In genomic region chr4:173862754-173863153, GRCh38 we compare ENCODE assay signal across 33 cellular contexts.
DNase-seq lines count a peak whose midpoint lies in the region; ATAC-seq, FAIRE-seq and TF ChIP-seq lines count a peak whose summit lies in the region.
"Had no signal": no experiment of that assay in that cellular context is flagged by ENCODE, and none has a peak within 500 bp of the region (broad histone marks: within the 10 kb centered on the region; RNA-seq: fewer than 3 reads in every experiment).

No MANE protein-coding gene starts in this region.

- H3K27me3 ChIP-seq in HepG2 (ENCODE audit: control insufficient read depth in 1 of 2, insufficient read depth in 2 of 2, low read length in 2 of 2) (no peaks in the 10 kb centered on the region), right lobe of liver (no peaks in the 10 kb centered on the region), IMR-90 (ENCODE audit: control insufficient read depth, insufficient read depth, low read length) (no peaks in the 10 kb centered on the region), K562 (ENCODE audit: control insufficient read depth in 2 of 2, insufficient read depth in 2 of 2, low read length in 2 of 2) (no peaks in the 10 kb centered on the region)
- H3K27me3 ChIP-seq: BE2C; BLaER1; BLaER1 treated with 17β-estradiol and CSF1 and Interleukin-3, amounts not matched to agents 10 nM and 100 nM had no signal

- H3K9me1 ChIP-seq in IMR-90 (ENCODE audit: insufficient read depth, low read length) (no peaks in the 10 kb centered on the region), K562 (ENCODE audit: control insufficient read depth, insufficient read depth, low read length) (no peaks in the 10 kb centered on the region)

- intact Hi-C loops in HepG2 (cut with micrococcal nuclease; ENCODE audit: unreplicated experiment), result no loop called here
- intact Hi-C loops in right lobe of liver (cut with DNase I), result no loop called here
- intact Hi-C loops in IMR-90 (cut with micrococcal nuclease), result no loop called here
- intact Hi-C loops in K562 (cut with micrococcal nuclease), result no loop called here

- no peak overlapping the region for H2BK15ac ChIP-seq in IMR-90 (ENCODE audit: low read depth, low read length)

- TF ChIP-seq EP300 in HepG2 (IDR thresholded peaks at IDR 0.05; ENCODE audit: low read depth in 2 of 2, low read length in 2 of 2) (no peak), HepG2 (CRISPR knock-in tag; IDR thresholded peaks at IDR 0.05; ENCODE audit: borderline replicate concordance) (no peak), K562 (IDR thresholded peaks at IDR 0.05; ENCODE audit: low read length) (no peak)

- H3K4ac ChIP-seq in IMR-90 (ENCODE audit: low read depth, low read length), result no peak overlapping the region

- ATAC-seq in HepG2, result no peak
- no peak for ATAC-seq in right lobe of liver
- ATAC-seq in IMR-90 (ENCODE audit: low read depth), result no peak
- no peak for ATAC-seq in K562
- ATAC-seq: A549; CD8-positive, alpha-beta T cell had no signal

- no peak overlapping the region for H2AK5ac ChIP-seq in IMR-90 (ENCODE audit: low read depth, low read length)

- no peak overlapping the region for H2BK20ac ChIP-seq in IMR-90 (ENCODE audit: low read depth, low read length)

- TF ChIP-seq CTCF in HepG2 (CRISPR knock-in tag; IDR thresholded peaks at IDR 0.05), result no peak
- TF ChIP-seq CTCF in right lobe of liver (IDR thresholded peaks at IDR 0.05), result no peak
- no peak for TF ChIP-seq CTCF in IMR-90 (conservative IDR thresholded peaks at IDR 0.05; ENCODE audit: low read depth, low read length)
- TF ChIP-seq CTCF in K562 (IDR thresholded peaks at IDR 0.05 in 2 of 3, conservative IDR thresholded peaks at IDR 0.05 in 1 of 3; ENCODE audit: insufficient read depth in 2 of 3, low read depth in 1 of 3, low read length in 3 of 3), result no peak

- POLR2A ChIA-PET in HepG2 (lab: Yijun Ruan, JAX), result no interaction called here
- POLR2A ChIA-PET in IMR-90 (lab: Charles Lee; ENCODE audit: unreplicated experiment), result no interaction called here
- POLR2A ChIA-PET in K562 (lab: Yijun Ruan, JAX), result no interaction called here

- H4K20me1 ChIP-seq in HepG2 (ENCODE audit: insufficient read depth, low read length) (no peaks in the 10 kb centered on the region), IMR-90 (ENCODE audit: insufficient read depth, low read length) (no peaks in the 10 kb centered on the region), K562 (replicated peaks; ENCODE audit: control insufficient read depth, insufficient read depth, low read length) (no peaks in the 10 kb centered on the region)
- H4K20me1 ChIP-seq: BLaER1; BLaER1 treated with 17β-estradiol and CSF1 and Interleukin-3, amounts not matched to agents 10 nM and 100 nM had no signal

- no peak overlapping the region for H2BK120ac ChIP-seq in IMR-90 (ENCODE audit: low read depth, low read length)

- FAIRE-seq in HepG2 (lab: Jason Lieb, UNC) (no peak), K562 (lab: Jason Lieb, UNC) (no peak)
- FAIRE-seq: A204.1, A549, D721Med had no signal

- in situ Hi-C loops in HepG2 (cut with HindIII; ENCODE audit: extremely low pct_ligation_motif_present, low pct_unique_long_range_greater_than_20kb), result no loop called here
- in situ Hi-C loops in IMR-90 (cut with MboI; ENCODE audit: low sequenced_read_pairs), result no loop called here
- in situ Hi-C loops in K562 (cut with MboI), result no loop called here

- H3K36me3 ChIP-seq in HepG2 (replicated peaks in 1 of 2; ENCODE audit: control insufficient read depth in 1 of 2, insufficient read depth in 2 of 2, low read length in 2 of 2) (no peaks in the 10 kb centered on the region), right lobe of liver (no peaks in the 10 kb centered on the region), IMR-90 (ENCODE audit: control insufficient read depth, insufficient read depth, low read length) (no peaks in the 10 kb centered on the region), K562 (ENCODE audit: control insufficient read depth, insufficient read depth, low read length) (no peaks in the 10 kb centered on the region)
- H3K36me3 ChIP-seq: BLaER1; BLaER1 treated with 17β-estradiol and CSF1 and Interleukin-3, amounts not matched to agents 10 nM and 100 nM had no signal

- no peak overlapping the region for H3K23ac ChIP-seq in IMR-90 (ENCODE audit: low read depth, low read length)

- no peak overlapping the region for H3K56ac ChIP-seq in IMR-90 (ENCODE audit: extremely low read depth, insufficient read depth, low read length)

- H2AFZ ChIP-seq in HepG2 (ENCODE audit: low read length) (no peak overlapping the region), IMR-90 (replicated peaks; ENCODE audit: low read length, poor library complexity) (no peak overlapping the region), K562 (ENCODE audit: low read depth, low read length) (no peak overlapping the region)

- H4K5ac ChIP-seq in IMR-90 (ENCODE audit: low read depth, low read length), result no peak overlapping the region

- no peak overlapping the region for H3K9ac ChIP-seq in HepG2 (ENCODE audit: insufficient read depth, low read depth, low read length)
- H3K9ac ChIP-seq in IMR-90 (ENCODE audit: low read depth, low read length), result no peak overlapping the region
- no peak overlapping the region for H3K9ac ChIP-seq in K562 (ENCODE audit: insufficient read depth in 1 of 2, low read depth in 2 of 2, low read length in 2 of 2)
- H3K9ac ChIP-seq: BLaER1; BLaER1 treated with 17β-estradiol and CSF1 and Interleukin-3, amounts not matched to agents 10 nM and 100 nM had no signal

- TF ChIP-seq RAD21 in HepG2 (CRISPR knock-in tag; IDR thresholded peaks at IDR 0.05) (no peak), IMR-90 (IDR thresholded peaks at IDR 0.05; ENCODE audit: low read length) (no peak), K562 (CRISPR knock-in tag; conservative IDR thresholded peaks at IDR 0.05 in 1 of 2, IDR thresholded peaks at IDR 0.05 in 1 of 2) (no peak)

- no peaks in the 10 kb centered on the region for H3K79me1 ChIP-seq in IMR-90 (ENCODE audit: low read depth in 1 of 2, low read length in 2 of 2)

- TF ChIP-seq POLR2A in HepG2 (IDR thresholded peaks at IDR 0.05; ENCODE audit: insufficient read depth in 1 of 2, low read depth in 2 of 2, low read length in 2 of 2), result no peak
- no peak for TF ChIP-seq POLR2A in right lobe of liver (IDR thresholded peaks at IDR 0.05)
- no peak for TF ChIP-seq POLR2A in IMR-90 (IDR thresholded peaks at IDR 0.05; ENCODE audit: low read depth, low read length)
- TF ChIP-seq POLR2A in K562 (conservative IDR thresholded peaks at IDR 0.05), result no peak

- H3K9me3 ChIP-seq in HepG2 (ENCODE audit: low read length), result no peaks in the 10 kb centered on the region
- H3K9me3 ChIP-seq in right lobe of liver, result no peaks in the 10 kb centered on the region
- H3K9me3 ChIP-seq in IMR-90 (ENCODE audit: control insufficient read depth, insufficient read depth, low read length), result no peaks in the 10 kb centered on the region; the same call in 1 of the 2 replicates
- no peaks in the 10 kb centered on the region for H3K9me3 ChIP-seq in K562 (replicated peaks; ENCODE audit: control insufficient read depth, insufficient read depth, low read depth, low read length)
- H3K9me3 ChIP-seq: A549, BLaER1, Caco-2 had no signal

- 14% methylated on average over 3 of the region's 3 CpGs for WGBS in HepG2 (ENCODE audit: low lambda C conversion rate)
- WGBS in right lobe of liver (ENCODE audit: insufficient coverage, low coverage, low lambda C conversion rate, missing lambda C conversion rate), result 49% methylated on average over 3 of the region's 3 CpGs
- WGBS in IMR-90 (ENCODE audit: extremely low coverage in 2 of 2, insufficient read length in 1 of 2), 2 experiments, result no CpG with 5 or more reads among the region's 3 CpGs
- WGBS in K562 (ENCODE audit: insufficient coverage, low coverage, missing lambda C conversion rate), result 12% methylated on average over 3 of the region's 3 CpGs

- H3K4me1 ChIP-seq in HepG2 (ENCODE audit: insufficient read depth, low read length) (no peaks in the 10 kb centered on the region), right lobe of liver (no peaks in the 10 kb centered on the region), IMR-90 (ENCODE audit: control insufficient read depth, insufficient read depth, low read length) (no peaks in the 10 kb centered on the region), K562 (replicated peaks in 1 of 2; ENCODE audit: control insufficient read depth in 2 of 2, insufficient read depth in 2 of 2, low read length in 2 of 2) (no peaks in the 10 kb centered on the region)
- H3K4me1 ChIP-seq: A549, BE2C, Caco-2 had no signal

- no peak overlapping the region for H2BK5ac ChIP-seq in IMR-90 (ENCODE audit: low read depth, low read length, poor library complexity, severe bottlenecking)

- H3K27ac ChIP-seq in HepG2 (ENCODE audit: extremely low read length, insufficient read depth, low read length) (no peak overlapping the region), right lobe of liver (no peak overlapping the region), IMR-90 (ENCODE audit: insufficient read depth, low read length) (no peak overlapping the region), K562 (ENCODE audit: extremely low read depth, low read depth, low read length) (no peak overlapping the region)
- H3K27ac ChIP-seq: 22Rv1; A549; BLaER1; BLaER1 treated with 17β-estradiol and CSF1 and Interleukin-3, amounts not matched to agents 10 nM and 100 nM; C4-2B had no signal

- H4K8ac ChIP-seq in IMR-90 (ENCODE audit: low read depth in 2 of 2, low read length in 2 of 2), result no peak overlapping the region

- dilution Hi-C loops in IMR-90 (cut with HindIII; ENCODE audit: low sequenced_read_pairs, unreplicated experiment), result no loop called here

- H3K79me2 ChIP-seq in HepG2 (ENCODE audit: insufficient read depth, low read length), result no peaks in the 10 kb centered on the region
- no peaks in the 10 kb centered on the region for H3K79me2 ChIP-seq in K562 (ENCODE audit: control insufficient read depth, insufficient read depth, low read length)

- DNase-seq in HepG2 (ENCODE audit: low spot score) (no peak), right lobe of liver (no peak), IMR-90 (no peak), K562 (ENCODE audit: extremely low read depth in 1 of 4, low spot score in 3 of 4) (no peak), RPMI8226 (no peak)
- no peak for DNase-seq in activated CD4-positive, alpha-beta T cell treated with anti-CD3 and anti-CD28 coated beads, Interleukin-2, amount 50 U/mL, for 1 hour
- DNase-seq: 8988T; ACHN; AML-193; BE2C; C1 segment of cervical spinal cord; Caco-2; Calu3; CD4-positive, alpha-beta memory T cell; CD4-positive, alpha-beta T cell; CD4-positive, CD25-positive, alpha-beta regulatory T cell; CD8-positive, alpha-beta memory T cell; CD8-positive, alpha-beta T cell; COR-L47; DMS 273 treated with DMSO at 0.1 percent for 48 hours; DMS153; DMS53; DMS79; DMS79 treated with DMSO at 0.1 percent for 48 hours; DND-41; EL had no signal

- no peak overlapping the region for H3K18ac ChIP-seq in IMR-90 (ENCODE audit: low read depth, low read length)

- CTCF ChIA-PET in HepG2 (lab: Yijun Ruan, JAX; ENCODE audit: low intra/inter-chr PET ratio, low total read pairs) (no interaction called here), IMR-90 (lab: Yijun Ruan, JAX) (no interaction called here), K562 (lab: Yijun Ruan, JAX; ENCODE audit: low intra/inter-chr PET ratio) (no interaction called here)

- H2AK9ac ChIP-seq in IMR-90 (replicated peaks; ENCODE audit: low read depth, low read length, poor library complexity), result no peak overlapping the region

- H3K4me2 ChIP-seq in HepG2 (ENCODE audit: low read depth, low read length) (no peak overlapping the region), IMR-90 (ENCODE audit: low read depth, low read length) (no peak overlapping the region), K562 (ENCODE audit: insufficient read depth, low read length) (no peak overlapping the region)
- H3K4me2 ChIP-seq: A549; BLaER1; BLaER1 treated with 17β-estradiol and CSF1 and Interleukin-3, amounts not matched to agents 10 nM and 100 nM had no signal

- no peak overlapping the region for H3K14ac ChIP-seq in IMR-90 (replicated peaks; ENCODE audit: low read depth, low read length)

- H3K4me3 ChIP-seq in HepG2 (replicated peaks in 1 of 3; ENCODE audit: insufficient read depth in 1 of 3, low read depth in 2 of 3, low read length in 3 of 3) (no peak overlapping the region), right lobe of liver (no peak overlapping the region), IMR-90 (ENCODE audit: insufficient read depth, low read depth, low read length) (no peak overlapping the region), K562 (no peak overlapping the region)
- H3K4me3 ChIP-seq: A549; BLaER1; BLaER1 treated with 17β-estradiol and CSF1 and Interleukin-3, amounts not matched to agents 10 nM and 100 nM had no signal

- H4K91ac ChIP-seq in IMR-90 (ENCODE audit: insufficient read depth, low read depth, low read length), result no peak overlapping the region

- no TSS peak for BruUV-seq in HepG2 (replicated peaks; lab: Mats Ljungman, UMichigan)
- no TSS peak for BruUV-seq in IMR-90 (replicated peaks; lab: Mats Ljungman, UMichigan)
- BruUV-seq in K562 (replicated peaks; lab: Mats Ljungman, UMichigan), result no TSS peak

Comparison
In these comparisons a context has a peak if more than half of its experiments do, and no peak if none do; other contexts are left out.
1. Of the 241 proteins assayed by ChIP-seq in both HepG2 and K562: peak only in HepG2: none; only in K562: none; in both: CEBPB; in neither: 239; mixed calls (peak in some experiments, not most) for 1.